14 cellular contexts compared by ENCODE assay signal in the genomic region with DNA sequence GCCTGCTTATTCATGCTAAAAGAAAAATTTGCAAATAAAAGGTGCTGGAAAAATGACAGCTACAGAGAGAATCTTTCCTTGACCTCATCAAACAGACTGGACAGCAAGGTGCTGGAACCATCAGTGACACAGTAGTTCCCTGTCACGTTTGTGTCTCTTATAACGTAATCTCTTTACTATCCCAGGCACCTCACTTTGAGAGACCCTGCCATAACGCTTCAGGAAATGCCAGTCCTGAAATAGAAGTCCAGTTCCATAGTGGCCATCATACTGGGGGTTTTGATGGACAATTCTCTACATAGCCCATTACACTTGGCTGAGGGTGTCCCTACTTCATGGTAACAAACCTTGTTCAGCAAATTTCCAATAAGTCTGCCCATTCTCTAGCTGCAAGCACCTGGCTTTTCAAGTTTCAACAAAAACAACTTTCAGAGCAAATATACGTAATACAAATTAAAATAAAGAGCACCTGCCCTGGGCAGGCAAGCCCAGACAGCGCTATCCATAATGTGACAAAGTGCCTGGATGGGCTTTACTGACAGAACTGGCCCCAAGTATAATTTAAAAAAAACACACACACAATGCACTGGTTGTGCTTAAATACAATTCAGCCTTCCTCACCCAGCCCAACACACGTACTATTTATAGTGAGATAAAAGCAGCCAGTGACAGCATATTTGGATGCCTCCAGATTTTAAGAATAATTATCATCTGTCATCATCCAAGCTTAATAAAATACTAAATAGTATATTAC. TPM values are rescaled to one million over a fixed set of nuclear protein-coding genes. Genes with fewer than 3 reads are reported as not detected.
DNase-seq lines count a peak whose midpoint lies in the region; FAIRE-seq and TF ChIP-seq lines count a peak whose summit lies in the region.
"Had no signal": no experiment of that assay in that cellular context is flagged by ENCODE, and none has a peak within 500 bp of the region (broad histone marks: within the 10 kb centered on the region; RNA-seq: fewer than 3 reads in every experiment).

No MANE protein-coding gene starts in this region.

- H3K36me3 ChIP-seq in cardiac muscle cell (no peaks in the 10 kb centered on the region), suprapubic skin (no peaks in the 10 kb centered on the region), tibial nerve (no peaks in the 10 kb centered on the region)

- H3K27me3 ChIP-seq in cardiac muscle cell = no peaks in the 10 kb centered on the region
- H3K27me3 ChIP-seq in suprapubic skin = no peaks in the 10 kb centered on the region
- no peaks in the 10 kb centered on the region for H3K27me3 ChIP-seq in tibial nerve
- H3K27me3 ChIP-seq: BLaER1 had no signal

- TF ChIP-seq EP300 in suprapubic skin (IDR thresholded peaks at IDR 0.05) = no peak
- TF ChIP-seq EP300 in tibial nerve (IDR thresholded peaks at IDR 0.05) = no peak

- TF ChIP-seq POLR2A in suprapubic skin (IDR thresholded peaks at IDR 0.05) = no peak
- TF ChIP-seq POLR2A in tibial nerve (IDR thresholded peaks at IDR 0.05) = no peak

- H3K27ac ChIP-seq in cardiac muscle cell (peak overlapping the region; percentile 51), suprapubic skin (peak overlapping the region; percentile 50), tibial nerve (peak overlapping the region in 1 of 4 donors; percentile 42)
- H3K27ac ChIP-seq: BLaER1 had no signal

- WGBS in suprapubic skin = 53% methylated on average over 6 of the region's 6 CpGs
- WGBS in tibial nerve, 2 donors = 74% methylated on average over 6 of the region's 6 CpGs

- peak; percentile 99 for DNase-seq in NCI-H146 treated with DMSO at 0.1 percent for 48 hours (lab: John Stamatoyannopoulos, UW; ENCODE audit: unreplicated experiment)
- peak; percentile 98 for DNase-seq in NCI-H748 (lab: John Stamatoyannopoulos, UW; ENCODE audit: unreplicated experiment)
- no peak for DNase-seq in cardiac muscle cell (ENCODE audit: low read depth in 1 of 2, low spot score in 1 of 2)
- DNase-seq in suprapubic skin (ENCODE audit: low spot score in 2 of 2) = no peak
- no peak for DNase-seq in tibial nerve (ENCODE audit: low spot score in 2 of 2)
- no peak for DNase-seq in ACHN
- no peak for DNase-seq in HTR-8/SVneo (ENCODE audit: insufficient read length, low spot score)
- DNase-seq: activated CD4-positive, alpha-beta T cell treated with anti-CD3 and anti-CD28 coated beads, Interleukin-2, amount 50 U/mL, for 48 hours; caudate nucleus; endodermal cell; foreskin melanocyte; NCI-H446 had no signal

- FAIRE-seq in HTR-8/SVneo (lab: Jason Lieb, UNC) = no peak

- H3K4me1 ChIP-seq in cardiac muscle cell (ENCODE audit: low read depth) = peaks cover 10% of the 10 kb centered on the region
- H3K4me1 ChIP-seq in suprapubic skin = peaks cover 27% of the 10 kb centered on the region
- peaks cover 0 to 4% (median 0%) of the 10 kb centered on the region in 4 donors for H3K4me1 ChIP-seq in tibial nerve
- H3K4me1 ChIP-seq: BLaER1 had no signal

- H3K9me3 ChIP-seq in cardiac muscle cell (ENCODE audit: low read depth) = no peaks in the 10 kb centered on the region
- no peaks in the 10 kb centered on the region for H3K9me3 ChIP-seq in suprapubic skin
- H3K9me3 ChIP-seq in tibial nerve = no peaks in the 10 kb centered on the region

- TF ChIP-seq CTCF in cardiac muscle cell (IDR thresholded peaks at IDR 0.05; ENCODE audit: low read depth, low read length) (no peak), suprapubic skin (IDR thresholded peaks at IDR 0.05) (no peak), tibial nerve (IDR thresholded peaks at IDR 0.05) (no peak)

- H3K4me3 ChIP-seq in cardiac muscle cell (no peak overlapping the region), suprapubic skin (no peak overlapping the region), tibial nerve (no peak overlapping the region)
- H3K4me3 ChIP-seq: BLaER1, lung had no signal

- in situ Hi-C loops in ACHN (cut with HindIII; ENCODE audit: low pct_ligation_motif_present, low pct_unique_long_range_greater_than_20kb, low sequenced_read_pairs) = no loop called here

RNA-seq across cellular contexts. Expression of a gene that starts 38.7 kb away (rescaled TPM):
- total RNA-seq in cardiac muscle cell = 3.8 and 4.4 TPM in 2 replicates
- polyA plus RNA-seq in cardiac muscle cell = 4.7 and 8.4 TPM in 2 replicates
- total RNA-seq in suprapubic skin = 10 to 100 TPM in 3 of 4 donors, 1 to 10 TPM in 1; 8.8 to 12.4 (median 11.2) TPM
- total RNA-seq in tibial nerve = 10 to 100 TPM; 11.7 to 22.7 (median 13.7) TPM

Comparison
In these comparisons a context has a peak if more than half of its experiments do, and no peak if none do; other contexts are left out.
1. DNase-seq: peak in NCI-H146 treated with DMSO at 0.1 percent for 48 hours (single experiment) and NCI-H748 (single experiment); none in cardiac muscle cell (0 of 2), suprapubic skin (0 of 2), tibial nerve (0 of 2), ACHN (single experiment) and HTR-8/SVneo (single experiment).